16 cellular contexts compared by ENCODE assay signal in the genomic region with DNA sequence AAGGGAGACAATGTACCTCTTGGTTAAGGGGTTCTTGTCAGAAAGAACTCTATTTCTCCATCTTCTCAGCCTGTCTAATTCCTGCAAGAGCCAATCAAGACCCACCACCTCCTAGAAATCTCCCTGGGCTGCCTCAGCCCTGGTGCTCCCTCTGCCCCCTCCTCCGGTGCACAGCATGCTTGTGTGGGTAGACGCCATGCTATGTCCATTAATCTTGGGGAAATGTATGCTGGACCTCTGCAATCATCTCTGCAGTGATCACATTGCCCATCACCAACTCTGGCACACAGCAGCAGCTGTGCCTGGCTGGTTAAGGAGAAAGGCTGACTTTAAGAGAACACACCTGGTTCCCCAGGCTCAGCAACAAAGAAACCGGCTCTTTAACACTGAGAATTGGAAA.
"Had no signal": no experiment of that assay in that cellular context is flagged by ENCODE, and none has a peak within 500 bp of the region (broad histone marks: within the 10 kb centered on the region; RNA-seq: fewer than 3 reads in every experiment).

No MANE protein-coding gene starts in this region.

- ATAC-seq: activated CD4-positive, alpha-beta T cell treated with anti-CD3 and anti-CD28 coated beads for 36 hours; activated naive CD4-positive, alpha-beta T cell treated with anti-CD3 and anti-CD28 coated beads, Interleukin-2, amount 50 U/mL, for 72 hours; stimulated activated naive B cell treated with anti-CD40 and anti-IgM and Interleukin-4, amounts not matched to agents 10 μg/mL and 1 μg/mL and 100 μg/mL, for 72 hours; T-helper 17 cell had no signal

- H3K9me3 ChIP-seq: colonic mucosa, lower lobe of right lung, ovary, tibial artery had no signal

- H3K36me3 ChIP-seq: colonic mucosa, lower lobe of right lung, ovary, tibial artery had no signal

- DNase-seq: activated CD4-positive, alpha-beta memory T cell treated with anti-CD3 and anti-CD28 coated beads for 36 hours; activated CD4-positive, alpha-beta T cell treated with anti-CD3 and anti-CD28 coated beads for 36 hours; activated effector memory CD4-positive, alpha-beta T cell treated with anti-CD3 and anti-CD28 coated beads, Interleukin-2, amount 50 U/mL, for 16 hours; activated T-cell treated with anti-CD3 and anti-CD28 coated beads, Interleukin-2, amount 50 U/mL, for 48 hours; central memory CD4-positive, alpha-beta T cell; colonic mucosa; foreskin fibroblast; lower lobe of right lung; midbrain; stimulated activated CD4-positive, alpha-beta T cell treated with anti-CD3 and anti-CD28 coated beads, Interleukin-15, amount 100 ng/mL, for 24 hours; stimulated activated CD4-positive, alpha-beta T cell treated with anti-CD3 and anti-CD28 coated beads, Interleukin-4, amount 100 ng/mL, for 1 hour; stimulated activated naive B cell treated with anti-CD40 and anti-IgM and Interleukin-4, amounts not matched to agents 10 μg/mL and 1 μg/mL and 100 μg/mL, for 72 hours; T-helper 17 cell had no signal

- H3K27me3 ChIP-seq: colonic mucosa, ovary, tibial artery had no signal

- H3K4me3 ChIP-seq: colonic mucosa, lower lobe of right lung, ovary, tibial artery had no signal

- H3K27ac ChIP-seq: colonic mucosa, lower lobe of right lung, ovary had no signal
